1 cellular context compared by ENCODE assay signal in genomic region chr16:30490210-30490609, GRCh38.
TF ChIP-seq lines count a peak whose summit lies in the region.

No MANE protein-coding gene starts in this region.

TF ChIP-seq in WTC11, 78 proteins besides CTCF, POLR2A, EP300 and RAD21 (continued from another document):
- TF ChIP-seq ZBTB43 (CRISPR knock-in tag; IDR thresholded peaks at IDR 0.05) (no peak), MXD4 (CRISPR knock-in tag; IDR thresholded peaks at IDR 0.05; ENCODE audit: borderline replicate concordance) (no peak), ZNF281 (CRISPR knock-in tag; IDR thresholded peaks at IDR 0.05) (no peak), GTF2I (CRISPR knock-in tag; conservative IDR thresholded peaks at IDR 0.05) (no peak), TEAD4 (CRISPR knock-in tag; IDR thresholded peaks at IDR 0.05) (no peak), NFYB (CRISPR knock-in tag; conservative IDR thresholded peaks at IDR 0.05; ENCODE audit: low read depth) (no peak), JAZF1 (CRISPR knock-in tag; IDR thresholded peaks at IDR 0.05) (no peak)
- TF ChIP-seq, protein P1, sequence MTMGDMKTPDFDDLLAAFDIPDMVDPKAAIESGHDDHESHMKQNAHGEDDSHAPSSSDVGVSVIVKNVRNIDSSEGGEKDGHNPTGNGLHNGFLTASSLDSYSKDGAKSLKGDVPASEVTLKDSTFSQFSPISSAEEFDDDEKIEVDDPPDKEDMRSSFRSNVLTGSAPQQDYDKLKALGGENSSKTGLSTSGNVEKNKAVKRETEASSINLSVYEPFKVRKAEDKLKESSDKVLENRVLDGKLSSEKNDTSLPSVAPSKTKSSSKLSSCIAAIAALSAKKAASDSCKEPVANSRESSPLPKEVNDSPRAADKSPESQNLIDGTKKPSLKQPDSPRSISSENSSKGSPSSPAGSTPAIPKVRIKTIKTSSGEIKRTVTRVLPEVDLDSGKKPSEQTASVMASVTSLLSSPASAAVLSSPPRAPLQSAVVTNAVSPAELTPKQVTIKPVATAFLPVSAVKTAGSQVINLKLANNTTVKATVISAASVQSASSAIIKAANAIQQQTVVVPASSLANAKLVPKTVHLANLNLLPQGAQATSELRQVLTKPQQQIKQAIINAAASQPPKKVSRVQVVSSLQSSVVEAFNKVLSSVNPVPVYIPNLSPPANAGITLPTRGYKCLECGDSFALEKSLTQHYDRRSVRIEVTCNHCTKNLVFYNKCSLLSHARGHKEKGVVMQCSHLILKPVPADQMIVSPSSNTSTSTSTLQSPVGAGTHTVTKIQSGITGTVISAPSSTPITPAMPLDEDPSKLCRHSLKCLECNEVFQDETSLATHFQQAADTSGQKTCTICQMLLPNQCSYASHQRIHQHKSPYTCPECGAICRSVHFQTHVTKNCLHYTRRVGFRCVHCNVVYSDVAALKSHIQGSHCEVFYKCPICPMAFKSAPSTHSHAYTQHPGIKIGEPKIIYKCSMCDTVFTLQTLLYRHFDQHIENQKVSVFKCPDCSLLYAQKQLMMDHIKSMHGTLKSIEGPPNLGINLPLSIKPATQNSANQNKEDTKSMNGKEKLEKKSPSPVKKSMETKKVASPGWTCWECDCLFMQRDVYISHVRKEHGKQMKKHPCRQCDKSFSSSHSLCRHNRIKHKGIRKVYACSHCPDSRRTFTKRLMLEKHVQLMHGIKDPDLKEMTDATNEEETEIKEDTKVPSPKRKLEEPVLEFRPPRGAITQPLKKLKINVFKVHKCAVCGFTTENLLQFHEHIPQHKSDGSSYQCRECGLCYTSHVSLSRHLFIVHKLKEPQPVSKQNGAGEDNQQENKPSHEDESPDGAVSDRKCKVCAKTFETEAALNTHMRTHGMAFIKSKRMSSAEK (CRISPR knock-in tag; IDR thresholded peaks at IDR 0.05; ENCODE audit: borderline replicate concordance), result no peak
- TF ChIP-seq, protein P2, sequence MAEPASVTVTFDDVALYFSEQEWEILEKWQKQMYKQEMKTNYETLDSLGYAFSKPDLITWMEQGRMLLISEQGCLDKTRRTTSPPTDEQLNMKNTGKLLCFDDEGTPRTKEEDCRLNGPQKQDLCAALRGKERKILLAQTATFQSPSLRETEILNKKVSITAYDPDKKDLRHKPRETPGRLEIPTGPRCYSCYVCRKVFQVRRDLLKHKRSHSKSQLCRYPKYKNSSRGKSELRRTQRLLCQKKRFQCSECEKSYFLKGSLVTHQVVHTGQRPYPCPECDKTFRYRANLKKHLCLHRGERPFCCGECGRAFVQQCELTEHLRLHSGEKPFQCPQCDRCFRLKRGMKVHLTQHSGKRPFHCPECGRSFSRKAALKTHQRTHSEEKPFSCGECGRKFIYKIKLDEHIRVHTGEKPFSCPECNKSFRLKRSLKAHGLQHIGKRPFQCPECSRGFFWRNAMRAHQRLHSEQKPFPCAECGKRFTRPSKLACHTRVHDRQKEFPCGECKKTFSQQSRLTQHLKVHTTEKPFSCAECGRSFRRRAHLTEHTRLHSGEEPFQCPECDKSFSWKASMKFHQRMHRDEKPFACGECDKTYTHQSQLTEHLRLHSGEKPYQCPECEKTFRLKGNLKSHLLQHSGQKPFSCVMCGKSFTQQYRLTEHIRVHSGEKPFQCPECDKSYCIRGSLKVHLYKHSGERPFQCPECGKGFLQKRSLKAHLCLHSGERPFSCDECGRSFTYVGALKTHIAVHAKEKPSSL (CRISPR knock-in tag; conservative IDR thresholded peaks at IDR 0.05), result no peak
